ENCODE assay signal across 8 cellular contexts in genomic region chr13:29923554-29924481, GRCh38.
DNase-seq lines count a peak whose midpoint lies in the region; ATAC-seq and TF ChIP-seq lines count a peak whose summit lies in the region.

No MANE protein-coding gene starts in this region.

- H3K4ac ChIP-seq in neuronal stem cell (ENCODE audit: low read length), result no peak overlapping the region

- H3K23ac ChIP-seq in neuronal stem cell (ENCODE audit: low read depth, low read length, poor library complexity), result no peak overlapping the region

- ATAC-seq in GM19397 (IDR thresholded peaks at IDR 0.05; ENCODE audit: unreplicated experiment), result peak; percentile 51
- no peak for ATAC-seq in GM21367 (IDR thresholded peaks at IDR 0.05; ENCODE audit: unreplicated experiment)

- no peak overlapping the region for H2BK120ac ChIP-seq in neuronal stem cell (ENCODE audit: low read depth, low read length)

- no peak overlapping the region for H3K9ac ChIP-seq in neuronal stem cell (ENCODE audit: low read depth, low read length, poor library complexity)
- peak overlapping the region in 2 of 5 donors; percentile 28 to 65 for H3K9ac ChIP-seq in subcutaneous abdominal adipose tissue (ENCODE audit: low read length in 5 of 5)

- no peaks in the 10 kb centered on the region for H3K36me3 ChIP-seq in neuronal stem cell (replicated peaks in 1 of 2; ENCODE audit: control insufficient read depth in 2 of 2, insufficient read depth in 2 of 2, low read length in 2 of 2)
- H3K36me3 ChIP-seq in subcutaneous abdominal adipose tissue (ENCODE audit: control insufficient read depth in 5 of 5, insufficient read depth in 5 of 5, low read length in 5 of 5), result no peaks in the 10 kb centered on the region

- no peak overlapping the region for H3K4me2 ChIP-seq in neuronal stem cell (ENCODE audit: insufficient read depth, low read length, poor library complexity, severe bottlenecking)

- H3K9me3 ChIP-seq in AG04450 (ENCODE audit: control insufficient read depth, insufficient read depth, low read length), result no peaks in the 10 kb centered on the region
- H3K9me3 ChIP-seq in neuronal stem cell (replicated peaks in 1 of 2; ENCODE audit: control insufficient read depth in 2 of 2, insufficient read depth in 1 of 2, low read depth in 1 of 2, low read length in 2 of 2), result no peaks in the 10 kb centered on the region
- H3K9me3 ChIP-seq in subcutaneous abdominal adipose tissue (ENCODE audit: control insufficient read depth in 5 of 5, low read length in 5 of 5), result no peaks in the 10 kb centered on the region

- peaks cover 0 to 19% of the 10 kb centered on the region in 2 donors for H3K4me1 ChIP-seq in neuronal stem cell (ENCODE audit: control insufficient read depth in 2 of 2, insufficient read depth in 1 of 2, low read depth in 1 of 2, low read length in 2 of 2)
- peaks cover 3 to 37% (median 25%) of the 10 kb centered on the region in 5 donors for H3K4me1 ChIP-seq in subcutaneous abdominal adipose tissue (ENCODE audit: control insufficient read depth in 5 of 5, insufficient read depth in 5 of 5, low read length in 5 of 5)

- TF ChIP-seq CTCF in AG04450 (IDR thresholded peaks at IDR 0.05; ENCODE audit: low read depth, low read length) (peak; percentile 96), fibroblast of pulmonary artery (IDR thresholded peaks at IDR 0.05; ENCODE audit: low read length, missing control alignments) (peak; percentile 91)

- no CpG with 5 or more reads among the region's 12 CpGs for WGBS in neuronal stem cell (ENCODE audit: extremely low coverage in 2 of 2, insufficient read length in 2 of 2, insufficient replicate concordance in 1 of 2), 2 donors

- no peak overlapping the region for H4K91ac ChIP-seq in neuronal stem cell (ENCODE audit: low read depth, low read length, poor library complexity)

- H3K14ac ChIP-seq in neuronal stem cell (ENCODE audit: low read length), result no peak overlapping the region

- H3K18ac ChIP-seq in neuronal stem cell (ENCODE audit: low read length), result peak overlapping the region; percentile 20

- H2AK5ac ChIP-seq in neuronal stem cell (ENCODE audit: low read depth, low read length), result no peak overlapping the region

- H4K8ac ChIP-seq in neuronal stem cell (ENCODE audit: low read depth, low read length), result peak overlapping the region; percentile 43

- CTCF ChIA-PET in AG04450 (lab: Charles Lee), result interaction anchor here (0.6 to 2.6 kb wide), 49 partner anchors 9 to 416 kb away, joined by 3 to 26 read pairs (median 5); partner anchors contain the start of gene UBL3

- DNase-seq in AG04450 (ENCODE audit: low read depth, low spot score), result peak; percentile 95
- DNase-seq in NOMO-1 (lab: John Stamatoyannopoulos, UW; ENCODE audit: unreplicated experiment in 2 of 2), result peak; percentile 19 to 47
- peak; percentile 79 to 85 for DNase-seq in activated T-cell treated with anti-CD3 and anti-CD28 coated beads, Interleukin-2, amount 50 U/mL, for 48 hours
- DNase-seq in fibroblast of pulmonary artery (ENCODE audit: low read depth), result peak; percentile 95
- no peak for DNase-seq in neuronal stem cell (ENCODE audit: low spot score)

- peak overlapping the region; percentile 44 for H2BK12ac ChIP-seq in neuronal stem cell (ENCODE audit: low read length)

- POLR2A ChIA-PET in AG04450 (lab: Yijun Ruan, JAX), result interaction anchor here (1.0 to 4.1 kb wide), 9 partner anchors 21 to 219 kb away, joined by 3 to 37 read pairs (median 4); partner anchors contain the start of gene UBL3

- H3K27me3 ChIP-seq in AG04450 (ENCODE audit: control insufficient read depth, insufficient read depth, low read length) (no peaks in the 10 kb centered on the region), neuronal stem cell (ENCODE audit: control insufficient read depth in 3 of 3, insufficient read depth in 3 of 3, low read depth in 1 of 3, low read length in 3 of 3) (no peaks in the 10 kb centered on the region), subcutaneous abdominal adipose tissue (ENCODE audit: control insufficient read depth in 5 of 5, insufficient read depth in 4 of 5, low read length in 5 of 5) (no peaks in the 10 kb centered on the region)

- no peak overlapping the region for H2BK15ac ChIP-seq in neuronal stem cell (ENCODE audit: low read length)

- H2BK5ac ChIP-seq in neuronal stem cell (ENCODE audit: low read length), result no peak overlapping the region

- H3K27ac ChIP-seq in AG04450 (ENCODE audit: low read depth, low read length) (peak overlapping the region; percentile 99), neuronal stem cell (replicated peaks; ENCODE audit: low read length) (no peak overlapping the region), subcutaneous abdominal adipose tissue (ENCODE audit: low read depth, low read length) (peak overlapping the region; percentile 90)

- H3K4me3 ChIP-seq in AG04450 (ENCODE audit: low read depth, low read length) (peak overlapping the region; percentile 25; the same call in 1 of the 2 replicates), fibroblast of pulmonary artery (replicated peaks; ENCODE audit: low read depth, low read length) (no peak overlapping the region), neuronal stem cell (ENCODE audit: low read length in 2 of 2) (no peak overlapping the region), subcutaneous abdominal adipose tissue (ENCODE audit: low read depth in 1 of 5, low read length in 5 of 5) (no peak overlapping the region)

- no peaks in the 10 kb centered on the region for H3K79me1 ChIP-seq in neuronal stem cell (ENCODE audit: low read depth, low read length)

- H2AFZ ChIP-seq in neuronal stem cell (ENCODE audit: low read length), result peak overlapping the region; percentile 45
